In genomic region chr12:4272976-4273650, GRCh38 we compare ENCODE assay signal across 1 cellular context.
TF ChIP-seq lines count a peak whose summit lies in the region.

No MANE protein-coding gene starts in this region.

TF ChIP-seq in H1, 55 proteins besides CTCF, POLR2A, EP300 and RAD21:
- TF ChIP-seq KDM4A (IDR thresholded peaks at IDR 0.05; ENCODE audit: low read depth, low read length, severe bottlenecking) = peak; percentile 3
- no peak for TF ChIP-seq KDM1A (IDR thresholded peaks at IDR 0.05; ENCODE audit: borderline replicate concordance, low read length)
- TF ChIP-seq EZH2 (IDR thresholded peaks at IDR 0.05; ENCODE audit: low read depth, low read length, severe bottlenecking) = peak; percentile 10
